In the genomic region with DNA sequence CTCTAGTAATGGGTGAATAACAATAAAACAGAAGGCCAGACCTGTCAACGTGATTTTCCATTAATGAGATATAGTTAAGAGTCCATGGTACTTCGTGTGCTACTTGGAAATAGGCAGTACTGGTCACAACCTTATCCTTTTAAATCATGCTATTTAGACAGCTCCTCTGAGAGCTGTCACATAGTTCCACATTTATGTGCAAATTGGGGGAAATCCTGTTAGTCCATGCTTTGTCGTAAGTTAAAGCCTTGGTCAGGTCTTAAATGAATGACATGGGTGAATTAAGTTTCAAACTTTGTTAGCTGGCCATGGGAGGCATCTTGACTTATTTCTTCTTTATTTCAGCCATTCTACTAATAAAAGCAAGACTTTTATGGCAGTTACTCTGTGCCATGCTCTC, we compare ENCODE assay signal across 9 cellular contexts. TPM values are rescaled to one million over a fixed set of nuclear protein-coding genes. Genes with fewer than 3 reads are reported as not detected.
"Had no signal": no experiment of that assay in that cellular context is flagged by ENCODE, and none has a peak within 500 bp of the region (broad histone marks: within the 10 kb centered on the region; RNA-seq: fewer than 3 reads in every experiment).

No MANE protein-coding gene starts in this region.

- H3K4me3 ChIP-seq: GM23338, K562 had no signal

- H3K9me3 Mint-ChIP-seq: GM23338, H9 had no signal

- ATAC-seq: GM23338, K562 had no signal

- H3K27ac ChIP-seq: HL-60 had no signal

- DNase-seq: H9, HCEC 1CT, IMR-90, KG1 had no signal

- H3K4me3 Mint-ChIP-seq: GM23338, H9 had no signal

- H3K4me2 ChIP-seq: GM23338 had no signal

- H3K27ac Mint-ChIP-seq: GM23338, H9 had no signal

- FAIRE-seq: H1, H54, K562 had no signal

RNA-seq across cellular contexts. Expression of a gene that starts 11.9 kb away (rescaled TPM):
- polyA plus RNA-seq: K562 had no signal

RNA-seq across cellular contexts. Expression of a gene that starts 58.7 kb away (rescaled TPM):
- polyA plus RNA-seq: K562 had no signal
